In the genomic region with DNA sequence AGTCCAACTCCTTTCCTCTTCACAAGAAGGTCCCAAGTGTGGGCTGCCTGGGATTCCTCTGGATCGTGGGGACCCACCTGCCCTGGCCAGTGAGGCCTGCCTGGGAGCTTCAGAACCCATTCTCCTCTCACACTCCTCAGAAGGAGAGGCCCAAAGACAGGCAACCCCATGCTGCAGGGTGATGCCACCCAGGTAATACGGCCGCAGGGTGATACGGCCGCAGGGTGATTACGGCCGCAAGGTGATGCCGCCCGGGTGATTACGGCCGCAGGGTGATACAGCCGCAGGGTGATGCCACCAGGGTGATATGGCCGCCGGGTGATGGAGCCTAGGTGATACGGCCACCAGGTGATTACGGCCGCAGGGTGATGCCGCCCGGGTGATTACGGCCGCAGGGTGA, we compare ENCODE assay signal across 1 cellular context.
TF ChIP-seq lines count a peak whose summit lies in the region.

No MANE protein-coding gene starts in this region.

TF ChIP-seq in HepG2, 621 proteins besides CTCF, POLR2A, EP300 and RAD21:
- TF ChIP-seq RBM22 (optimal IDR thresholded peaks at IDR 0.05; ENCODE audit: low read length), result peak; percentile 57
